Comparison of ENCODE assay signal across 21 cellular contexts in genomic region chr18:40109251-40110049, GRCh38.
DNase-seq lines count a peak whose midpoint lies in the region; ATAC-seq, FAIRE-seq and TF ChIP-seq lines count a peak whose summit lies in the region.
"Had no signal": no experiment of that assay in that cellular context is flagged by ENCODE, and none has a peak within 500 bp of the region (broad histone marks: within the 10 kb centered on the region; RNA-seq: fewer than 3 reads in every experiment).

No MANE protein-coding gene starts in this region.

- H3K9me2 ChIP-seq in hepatocyte (replicated peaks; ENCODE audit: insufficient read depth), result no peaks in the 10 kb centered on the region

- H3K36me3 ChIP-seq in ACC112 (ENCODE audit: insufficient read depth, low read length), result no peaks in the 10 kb centered on the region
- H3K36me3 ChIP-seq in hepatocyte (replicated peaks; ENCODE audit: insufficient read depth, low read depth), result no peaks in the 10 kb centered on the region
- H3K36me3 ChIP-seq in pancreas, result no peaks in the 10 kb centered on the region
- H3K36me3 ChIP-seq: sigmoid colon, uterus had no signal

- no peaks in the 10 kb centered on the region for H3K9me3 Mint-ChIP-seq in activated CD4-positive, alpha-beta T cell treated with anti-CD3 and anti-CD28 coated beads, Interleukin-2, amount 10 ng/mL, durations not matched to agents 24 days and 14 days

- H3K4me1 ChIP-seq in ACC112 (ENCODE audit: control insufficient read depth, insufficient read depth, low read length, unreplicated experiment) (no peaks in the 10 kb centered on the region), hepatocyte (ENCODE audit: insufficient read depth) (no peaks in the 10 kb centered on the region), pancreas (no peaks in the 10 kb centered on the region)
- H3K4me1 ChIP-seq: body of pancreas, uterus had no signal

- no peaks in the 10 kb centered on the region for H4K20me1 ChIP-seq in hepatocyte (ENCODE audit: insufficient read depth, poor library complexity, severe bottlenecking)

- H3K4me3 ChIP-seq in ACC112 (ENCODE audit: low read depth, low read length) (peak overlapping the region; percentile 19; the same call in 1 of the 2 replicates), hepatocyte (no peak overlapping the region), pancreas (no peak overlapping the region)
- H3K4me3 ChIP-seq: body of pancreas, GM23248, mucosa of descending colon, sigmoid colon, uterus had no signal

- H3K4me3 Mint-ChIP-seq in activated CD4-positive, alpha-beta T cell treated with anti-CD3 and anti-CD28 coated beads, Interleukin-2, amount 10 ng/mL, durations not matched to agents 24 days and 14 days, result no peak overlapping the region
- H3K4me3 Mint-ChIP-seq: activated naive CD4-positive, alpha-beta T cell treated with anti-CD3 and anti-CD28 coated beads, Interleukin-2, amount 50 U/mL, for 24 hours had no signal

- H3K27ac Mint-ChIP-seq in activated CD4-positive, alpha-beta T cell treated with anti-CD3 and anti-CD28 coated beads, Interleukin-2, amount 10 ng/mL, durations not matched to agents 24 days and 14 days, result no peak overlapping the region
- H3K27ac Mint-ChIP-seq: activated naive CD4-positive, alpha-beta T cell treated with anti-CD3 and anti-CD28 coated beads, Interleukin-2, amount 50 U/mL, for 24 hours had no signal

- H3K4me2 ChIP-seq in hepatocyte, result peak overlapping the region; percentile 13

- H3K27ac ChIP-seq in ACC112 (ENCODE audit: low read depth, low read length) (no peak overlapping the region), hepatocyte (no peak overlapping the region), pancreas (no peak overlapping the region)
- H3K27ac ChIP-seq: body of pancreas, GM23248, HL-60, sigmoid colon, uterus had no signal

- H3K79me2 ChIP-seq in ACC112 (ENCODE audit: control insufficient read depth, insufficient read depth, low read length, unreplicated experiment), result no peaks in the 10 kb centered on the region
- no peaks in the 10 kb centered on the region for H3K79me2 ChIP-seq in hepatocyte

- TF ChIP-seq CTCF in hepatocyte (IDR thresholded peaks at IDR 0.05; ENCODE audit: poor library complexity) (no peak), pancreas (IDR thresholded peaks at IDR 0.05) (no peak)

- H2AFZ ChIP-seq in ACC112 (ENCODE audit: low read length, unreplicated experiment), result peak overlapping the region; percentile 24
- peak overlapping the region; percentile 46 for H2AFZ ChIP-seq in hepatocyte
- H2AFZ ChIP-seq: GM23248 had no signal

- peak; percentile 7 for DNase-seq in NCI-H2196 treated with DMSO at 0.1 percent for 48 hours (lab: John Stamatoyannopoulos, UW; ENCODE audit: unreplicated experiment)
- DNase-seq in hepatocyte (ENCODE audit: low spot score), result no peak
- DNase-seq in anterior cingulate cortex (lab: John Stamatoyannopoulos, UW), result no peak
- no peak for DNase-seq in activated CD4-positive, alpha-beta T cell treated with anti-CD3 and anti-CD28 coated beads, Interleukin-2, amount 10 ng/mL, durations not matched to agents 24 days and 14 days
- DNase-seq in pancreas, result no peak
- DNase-seq in GM19240 (ENCODE audit: insufficient read length, low spot score), result no peak
- DNase-seq: activated T-cell treated with anti-CD3 and anti-CD28 coated beads, Interleukin-2, amount 50 U/mL, for 1 hour; body of pancreas; GM23248; mucosa of descending colon; RPMI8226; sigmoid colon; stimulated activated CD4-positive, alpha-beta T cell treated with anti-CD3 and anti-CD28 coated beads, Interleukin-1b, Interleukin-23, amount 100 ng/mL, for 48 hours; uterus had no signal

- H3K36me3 Mint-ChIP-seq in activated CD4-positive, alpha-beta T cell treated with anti-CD3 and anti-CD28 coated beads, Interleukin-2, amount 10 ng/mL, durations not matched to agents 24 days and 14 days (ENCODE audit: low read depth), result no peaks in the 10 kb centered on the region
- H3K36me3 Mint-ChIP-seq: activated naive CD4-positive, alpha-beta T cell treated with anti-CD3 and anti-CD28 coated beads, Interleukin-2, amount 50 U/mL, for 24 hours had no signal

- intact Hi-C loops in activated CD4-positive, alpha-beta T cell treated with anti-CD3 and anti-CD28 coated beads, Interleukin-2, amount 10 ng/mL, durations not matched to agents 24 days and 14 days (cut with micrococcal nuclease), result no loop called here
- intact Hi-C loops in pancreas (cut with DNase I), result no loop called here

- H3K27me3 ChIP-seq in ACC112 (ENCODE audit: insufficient read depth, low read length) (peaks cover 17% of the 10 kb centered on the region), hepatocyte (no peaks in the 10 kb centered on the region), pancreas (no peaks in the 10 kb centered on the region)
- H3K27me3 ChIP-seq: body of pancreas, sigmoid colon, uterus had no signal

- peak; percentile 73 for ATAC-seq in GM21717 (IDR thresholded peaks at IDR 0.05; ENCODE audit: unreplicated experiment)
- no peak for ATAC-seq in pancreas
- ATAC-seq: body of pancreas, left lobe of liver, mucosa of descending colon had no signal

- H3K4me1 Mint-ChIP-seq in activated CD4-positive, alpha-beta T cell treated with anti-CD3 and anti-CD28 coated beads, Interleukin-2, amount 10 ng/mL, durations not matched to agents 24 days and 14 days, result no peaks in the 10 kb centered on the region
- H3K4me1 Mint-ChIP-seq: activated naive CD4-positive, alpha-beta T cell treated with anti-CD3 and anti-CD28 coated beads, Interleukin-2, amount 50 U/mL, for 24 hours had no signal

- H3K27me3 Mint-ChIP-seq in activated CD4-positive, alpha-beta T cell treated with anti-CD3 and anti-CD28 coated beads, Interleukin-2, amount 10 ng/mL, durations not matched to agents 24 days and 14 days, result no peaks in the 10 kb centered on the region
- H3K27me3 Mint-ChIP-seq: activated naive CD4-positive, alpha-beta T cell treated with anti-CD3 and anti-CD28 coated beads, Interleukin-2, amount 50 U/mL, for 24 hours had no signal

- H3K9me3 ChIP-seq in hepatocyte (ENCODE audit: low read depth) (no peaks in the 10 kb centered on the region), pancreas (no peaks in the 10 kb centered on the region)
- H3K9me3 ChIP-seq: body of pancreas, mucosa of descending colon, sigmoid colon, uterus had no signal

- no peak for FAIRE-seq in pancreas (lab: Jason Lieb, UNC)
- FAIRE-seq: colon, endothelial cell of umbilical vein had no signal

- 30% methylated on average over 2 of the region's 2 CpGs for WGBS in hepatocyte (ENCODE audit: low lambda C conversion rate, missing lambda C conversion rate)
- WGBS in pancreas, 2 donors, result 25 to 27% methylated on average over 2 of the region's 2 CpGs
